ENCODE assay signal across 13 cellular contexts in genomic region chr13:33279414-33279813, GRCh38. TPM values are rescaled to one million over a fixed set of nuclear protein-coding genes. Genes with fewer than 3 reads are reported as not detected.
DNase-seq lines count a peak whose midpoint lies in the region; ATAC-seq and TF ChIP-seq lines count a peak whose summit lies in the region.
"Had no signal": no experiment of that assay in that cellular context is flagged by ENCODE, and none has a peak within 500 bp of the region (broad histone marks: within the 10 kb centered on the region; RNA-seq: fewer than 3 reads in every experiment).

No MANE protein-coding gene starts in this region.

- no peak for DNase-seq in Right ventricle myocardium inferior (ENCODE audit: missing footprints)
- DNase-seq in cardiac septum (ENCODE audit: low spot score), result no peak
- DNase-seq in glomerular visceral epithelial cell (ENCODE audit: extremely low spot score), result peak; percentile 52
- no peak for DNase-seq in osteoblast (ENCODE audit: insufficient read length, low spot score, missing footprints)
- DNase-seq in HAP-1 (ENCODE audit: low spot score in 2 of 2), result no peak
- no peak for DNase-seq in activated naive CD8-positive, alpha-beta T cell treated with anti-CD3 and anti-CD28 coated beads for 36 hours
- no peak for DNase-seq in caudate nucleus (lab: John Stamatoyannopoulos, UW)
- DNase-seq in endothelial cell (ENCODE audit: low spot score), result no peak
- DNase-seq: effector memory CD8-positive, alpha-beta T cell; naive B cell; NCI-H2081 treated with DMSO at 0.1 percent for 48 hours had no signal

- ATAC-seq in Right ventricle myocardium inferior, result peak; percentile 63
- ATAC-seq: effector memory CD8-positive, alpha-beta T cell; K562 had no signal

- H3K4me3 Mint-ChIP-seq in activated naive CD8-positive, alpha-beta T cell treated with anti-CD3 and anti-CD28 coated beads for 36 hours, result no peak overlapping the region
- H3K4me3 Mint-ChIP-seq in endothelial cell (ENCODE audit: unreplicated experiment), result no peak overlapping the region
- H3K4me3 Mint-ChIP-seq: activated naive CD4-positive, alpha-beta T cell treated with anti-CD3 and anti-CD28 coated beads, Interleukin-2, amount 50 U/mL, for 24 hours; effector memory CD8-positive, alpha-beta T cell; naive B cell had no signal

- H3K4me1 ChIP-seq in osteoblast (ENCODE audit: insufficient read depth, low read length) (peaks cover 87% of the 10 kb centered on the region), HAP-1 (0 out of 2 replicates have a peak, but pooled peaks cover 3% of the 10 kb centered on the region)

- intact Hi-C loops in Right ventricle myocardium inferior (cut with DNase I) (no loop called here), cardiac septum (cut with DNase I) (no loop called here)

- no peaks in the 10 kb centered on the region for H3K36me3 Mint-ChIP-seq in activated naive CD8-positive, alpha-beta T cell treated with anti-CD3 and anti-CD28 coated beads for 36 hours
- no peaks in the 10 kb centered on the region for H3K36me3 Mint-ChIP-seq in endothelial cell (ENCODE audit: low read depth, unreplicated experiment)
- H3K36me3 Mint-ChIP-seq: activated naive CD4-positive, alpha-beta T cell treated with anti-CD3 and anti-CD28 coated beads, Interleukin-2, amount 50 U/mL, for 24 hours; naive B cell had no signal

- H3K4me2 ChIP-seq in osteoblast (ENCODE audit: insufficient read depth, low read length), result peak overlapping the region; percentile 90

- H3K4me3 ChIP-seq in osteoblast (ENCODE audit: insufficient read depth, low read length), result no peak overlapping the region
- no peak overlapping the region for H3K4me3 ChIP-seq in HAP-1
- H3K4me3 ChIP-seq: K562 had no signal

- H3K27ac ChIP-seq in osteoblast (ENCODE audit: low read depth, low read length) (peak overlapping the region; percentile 99), caudate nucleus (ENCODE audit: low read depth, low read length) (no peak overlapping the region)

- H3K36me3 ChIP-seq in osteoblast (ENCODE audit: insufficient read depth, low read length) (peaks cover 38% of the 10 kb centered on the region), HAP-1 (replicated peaks) (no peaks in the 10 kb centered on the region)

- H3K27me3 Mint-ChIP-seq in activated naive CD8-positive, alpha-beta T cell treated with anti-CD3 and anti-CD28 coated beads for 36 hours, result peaks cover 27% of the 10 kb centered on the region
- peaks cover 3% of the 10 kb centered on the region for H3K27me3 Mint-ChIP-seq in endothelial cell (ENCODE audit: unreplicated experiment)

- H3K4me1 Mint-ChIP-seq in activated naive CD8-positive, alpha-beta T cell treated with anti-CD3 and anti-CD28 coated beads for 36 hours, result no peaks in the 10 kb centered on the region
- peaks cover 51% of the 10 kb centered on the region for H3K4me1 Mint-ChIP-seq in endothelial cell (ENCODE audit: unreplicated experiment)
- H3K4me1 Mint-ChIP-seq: activated naive CD4-positive, alpha-beta T cell treated with anti-CD3 and anti-CD28 coated beads, Interleukin-2, amount 50 U/mL, for 24 hours had no signal

- H3K27me3 ChIP-seq in osteoblast (ENCODE audit: insufficient read depth, low read length), result no peaks in the 10 kb centered on the region
- no peaks in the 10 kb centered on the region for H3K27me3 ChIP-seq in HAP-1 (ENCODE audit: low read depth)

- in situ Hi-C loops in HAP-1 (cut with MboI; ENCODE audit: low sequenced_read_pairs), result no loop called here

- H3K79me2 ChIP-seq in osteoblast (ENCODE audit: insufficient read depth, low read length), result peaks cover 75% of the 10 kb centered on the region

- H3K27ac Mint-ChIP-seq in activated naive CD8-positive, alpha-beta T cell treated with anti-CD3 and anti-CD28 coated beads for 36 hours, result no peak overlapping the region
- no peak overlapping the region for H3K27ac Mint-ChIP-seq in endothelial cell (ENCODE audit: unreplicated experiment)
- H3K27ac Mint-ChIP-seq: activated naive CD4-positive, alpha-beta T cell treated with anti-CD3 and anti-CD28 coated beads, Interleukin-2, amount 50 U/mL, for 24 hours; effector memory CD8-positive, alpha-beta T cell; naive B cell had no signal

- no peak overlapping the region for H2AFZ ChIP-seq in osteoblast (ENCODE audit: low read length)

- no peaks in the 10 kb centered on the region for H3K9me3 Mint-ChIP-seq in activated naive CD8-positive, alpha-beta T cell treated with anti-CD3 and anti-CD28 coated beads for 36 hours
- no peaks in the 10 kb centered on the region for H3K9me3 Mint-ChIP-seq in endothelial cell (ENCODE audit: unreplicated experiment)
- H3K9me3 Mint-ChIP-seq: activated naive CD4-positive, alpha-beta T cell treated with anti-CD3 and anti-CD28 coated beads, Interleukin-2, amount 50 U/mL, for 24 hours; effector memory CD8-positive, alpha-beta T cell; naive B cell had no signal

- no peaks in the 10 kb centered on the region for H3K9me3 ChIP-seq in osteoblast (ENCODE audit: low read depth, low read length)
- no peaks in the 10 kb centered on the region for H3K9me3 ChIP-seq in HAP-1

- H4K20me1 ChIP-seq in osteoblast (ENCODE audit: insufficient read depth, low read length), result no peaks in the 10 kb centered on the region

- TF ChIP-seq CTCF in osteoblast (IDR thresholded peaks at IDR 0.05; ENCODE audit: extremely low read depth, low read depth, low read length) (no peak), endothelial cell (IDR thresholded peaks at IDR 0.05; ENCODE audit: unreplicated experiment) (no peak)

RNA-seq across cellular contexts. Expression of gene STARD13, which starts 6.1 kb away (rescaled TPM):
- total RNA-seq in Right ventricle myocardium inferior (36.4 TPM), cardiac septum (26.9 TPM), osteoblast (28.2 and 28.3 TPM in 2 replicates), endothelial cell (ENCODE audit: unreplicated experiment) (63.8 TPM)
- total RNA-seq in activated naive CD8-positive, alpha-beta T cell treated with anti-CD3 and anti-CD28 coated beads for 36 hours, result under 1 TPM in 1 of 2 experiments, not detected in 1; 0.23 TPM

Comparison
In these comparisons a context has a peak if more than half of its experiments do, and no peak if none do; other contexts are left out.
1. RNA of gene STARD13, which starts 6.1 kb away (total RNA-seq): 63.8 TPM in endothelial cell (single experiment), 36.4 TPM in Right ventricle myocardium inferior (single experiment), 28.2 to 28.3 TPM in osteoblast and 26.9 TPM in cardiac septum (single experiment); 0.23 TPM in activated naive CD8-positive, alpha-beta T cell treated with anti-CD3 and anti-CD28 coated beads for 36 hours; every median in the first group is over 10 times any median in the second.